In the genomic region with DNA sequence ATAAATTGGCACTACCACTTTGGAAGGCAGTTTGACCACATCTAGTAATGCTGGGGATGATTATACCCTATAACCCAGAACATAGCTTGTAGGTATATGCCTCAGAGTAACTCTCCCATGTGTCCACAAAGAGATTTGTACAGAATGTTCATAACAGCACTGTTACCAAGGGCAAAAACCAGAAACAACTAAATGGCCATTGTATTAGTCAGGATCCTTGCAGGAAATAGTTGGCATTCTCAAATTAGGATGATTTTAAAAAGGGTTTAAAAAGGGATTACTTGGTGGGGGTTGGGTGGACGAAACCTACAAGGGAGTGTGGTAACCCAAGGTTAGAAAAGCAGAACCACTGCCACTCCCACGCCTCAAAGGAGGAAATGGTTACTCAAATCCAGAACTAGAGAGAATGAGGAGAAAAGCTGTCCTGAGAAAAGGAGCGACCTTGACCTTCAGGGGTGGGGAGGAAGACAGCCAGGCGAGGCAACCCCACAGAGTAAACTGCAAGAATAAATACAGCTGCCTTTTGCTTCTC, we compare ENCODE assay signal across 1 cellular context.
TF ChIP-seq lines count a peak whose summit lies in the region.

No MANE protein-coding gene starts in this region.

TF ChIP-seq in GM23338, 12 proteins besides CTCF, POLR2A, EP300 and RAD21 (continued from another document):
- TF ChIP-seq, protein P1, sequence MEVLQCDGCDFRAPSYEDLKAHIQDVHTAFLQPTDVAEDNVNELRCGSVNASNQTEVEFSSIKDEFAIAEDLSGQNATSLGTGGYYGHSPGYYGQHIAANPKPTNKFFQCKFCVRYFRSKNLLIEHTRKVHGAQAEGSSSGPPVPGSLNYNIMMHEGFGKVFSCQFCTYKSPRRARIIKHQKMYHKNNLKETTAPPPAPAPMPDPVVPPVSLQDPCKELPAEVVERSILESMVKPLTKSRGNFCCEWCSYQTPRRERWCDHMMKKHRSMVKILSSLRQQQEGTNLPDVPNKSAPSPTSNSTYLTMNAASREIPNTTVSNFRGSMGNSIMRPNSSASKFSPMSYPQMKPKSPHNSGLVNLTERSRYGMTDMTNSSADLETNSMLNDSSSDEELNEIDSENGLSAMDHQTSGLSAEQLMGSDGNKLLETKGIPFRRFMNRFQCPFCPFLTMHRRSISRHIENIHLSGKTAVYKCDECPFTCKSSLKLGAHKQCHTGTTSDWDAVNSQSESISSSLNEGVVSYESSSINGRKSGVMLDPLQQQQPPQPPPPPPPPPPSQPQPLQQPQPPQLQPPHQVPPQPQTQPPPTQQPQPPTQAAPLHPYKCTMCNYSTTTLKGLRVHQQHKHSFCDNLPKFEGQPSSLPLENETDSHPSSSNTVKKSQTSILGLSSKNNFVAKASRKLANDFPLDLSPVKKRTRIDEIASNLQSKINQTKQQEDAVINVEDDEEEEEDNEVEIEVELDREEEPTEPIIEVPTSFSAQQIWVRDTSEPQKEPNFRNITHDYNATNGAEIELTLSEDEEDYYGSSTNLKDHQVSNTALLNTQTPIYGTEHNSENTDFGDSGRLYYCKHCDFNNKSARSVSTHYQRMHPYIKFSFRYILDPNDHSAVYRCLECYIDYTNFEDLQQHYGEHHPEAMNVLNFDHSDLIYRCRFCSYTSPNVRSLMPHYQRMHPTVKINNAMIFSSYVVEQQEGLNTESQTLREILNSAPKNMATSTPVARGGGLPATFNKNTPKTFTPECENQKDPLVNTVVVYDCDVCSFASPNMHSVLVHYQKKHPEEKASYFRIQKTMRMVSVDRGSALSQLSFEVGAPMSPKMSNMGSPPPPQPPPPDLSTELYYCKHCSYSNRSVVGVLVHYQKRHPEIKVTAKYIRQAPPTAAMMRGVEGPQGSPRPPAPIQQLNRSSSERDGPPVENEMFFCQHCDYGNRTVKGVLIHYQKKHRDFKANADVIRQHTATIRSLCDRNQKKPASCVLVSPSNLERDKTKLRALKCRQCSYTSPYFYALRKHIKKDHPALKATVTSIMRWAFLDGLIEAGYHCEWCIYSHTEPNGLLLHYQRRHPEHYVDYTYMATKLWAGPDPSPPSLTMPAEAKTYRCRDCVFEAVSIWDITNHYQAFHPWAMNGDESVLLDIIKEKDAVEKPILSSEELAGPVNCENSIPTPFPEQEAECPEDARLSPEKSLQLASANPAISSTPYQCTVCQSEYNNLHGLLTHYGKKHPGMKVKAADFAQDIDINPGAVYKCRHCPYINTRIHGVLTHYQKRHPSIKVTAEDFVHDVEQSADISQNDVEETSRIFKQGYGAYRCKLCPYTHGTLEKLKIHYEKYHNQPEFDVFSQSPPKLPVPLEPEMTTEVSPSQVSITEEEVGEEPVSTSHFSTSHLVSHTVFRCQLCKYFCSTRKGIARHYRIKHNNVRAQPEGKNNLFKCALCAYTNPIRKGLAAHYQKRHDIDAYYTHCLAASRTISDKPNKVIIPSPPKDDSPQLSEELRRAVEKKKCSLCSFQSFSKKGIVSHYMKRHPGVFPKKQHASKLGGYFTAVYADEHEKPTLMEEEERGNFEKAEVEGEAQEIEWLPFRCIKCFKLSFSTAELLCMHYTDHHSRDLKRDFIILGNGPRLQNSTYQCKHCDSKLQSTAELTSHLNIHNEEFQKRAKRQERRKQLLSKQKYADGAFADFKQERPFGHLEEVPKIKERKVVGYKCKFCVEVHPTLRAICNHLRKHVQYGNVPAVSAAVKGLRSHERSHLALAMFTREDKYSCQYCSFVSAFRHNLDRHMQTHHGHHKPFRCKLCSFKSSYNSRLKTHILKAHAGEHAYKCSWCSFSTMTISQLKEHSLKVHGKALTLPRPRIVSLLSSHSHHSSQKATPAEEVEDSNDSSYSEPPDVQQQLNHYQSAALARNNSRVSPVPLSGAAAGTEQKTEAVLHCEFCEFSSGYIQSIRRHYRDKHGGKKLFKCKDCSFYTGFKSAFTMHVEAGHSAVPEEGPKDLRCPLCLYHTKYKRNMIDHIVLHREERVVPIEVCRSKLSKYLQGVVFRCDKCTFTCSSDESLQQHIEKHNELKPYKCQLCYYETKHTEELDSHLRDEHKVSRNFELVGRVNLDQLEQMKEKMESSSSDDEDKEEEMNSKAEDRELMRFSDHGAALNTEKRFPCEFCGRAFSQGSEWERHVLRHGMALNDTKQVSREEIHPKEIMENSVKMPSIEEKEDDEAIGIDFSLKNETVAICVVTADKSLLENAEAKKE (CRISPR knock-in tag; IDR thresholded peaks at IDR 0.05) = no peak
